8 cellular contexts compared by ENCODE assay signal in the genomic region with DNA sequence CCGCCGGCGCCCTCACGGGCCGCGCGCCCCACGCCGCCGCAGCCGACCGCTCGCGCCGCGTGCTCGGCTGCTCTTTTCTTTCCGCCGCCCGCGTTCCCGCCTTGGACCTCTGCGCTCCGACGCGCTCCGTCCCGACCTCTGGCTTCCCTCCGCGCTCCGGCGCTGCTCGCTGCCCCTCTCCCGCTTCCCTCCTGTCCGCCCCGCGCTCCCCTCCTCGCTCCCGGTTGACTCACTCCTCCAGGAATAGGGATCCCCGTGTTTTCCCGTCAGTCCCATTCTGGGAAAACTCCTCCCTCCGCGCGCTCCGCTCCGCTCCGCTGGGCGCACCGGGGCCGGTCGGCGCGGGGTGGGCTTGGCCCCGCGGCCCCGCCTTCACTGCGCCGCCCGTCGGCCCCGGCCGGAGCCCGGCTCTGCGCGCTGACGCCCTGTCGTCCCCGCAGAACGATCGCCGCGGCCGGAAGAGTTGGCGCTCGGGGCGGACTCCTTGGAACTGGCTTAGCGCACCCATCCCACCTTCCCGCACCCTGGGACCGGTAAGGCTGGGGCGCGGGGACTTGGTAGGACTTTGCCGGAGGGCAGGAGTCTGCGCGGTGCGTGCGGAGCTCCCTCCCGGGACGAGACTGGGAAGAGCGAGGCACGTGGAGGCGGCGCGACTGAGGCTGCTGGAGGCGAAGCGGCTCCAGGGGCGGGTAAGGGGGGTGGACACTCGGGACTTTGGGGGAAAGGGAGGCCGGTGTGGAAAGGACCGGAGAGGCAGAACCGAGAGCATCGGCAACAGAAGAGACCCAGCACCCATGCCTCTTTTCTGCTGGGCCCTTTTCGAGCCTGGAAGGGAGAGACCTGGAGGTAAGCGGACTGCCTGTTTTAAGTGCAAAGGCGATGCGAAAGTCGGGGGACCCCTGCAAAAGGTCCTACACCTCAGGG.
A peak's percentile ranks its signal among the peaks of the same experiment; 100 is the strongest.
DNase-seq lines count a peak whose midpoint lies in the region; ATAC-seq and TF ChIP-seq lines count a peak whose summit lies in the region.

No MANE protein-coding gene starts in this region.

- peaks cover 50% of the 10 kb centered on the region for H3K27me3 Mint-ChIP-seq in T-helper 2 cell treated with Interferon-gamma antibody and Interleukin-4, amounts not matched to agents 5 μg/mL and 100 μg/mL, for 36 hours (ENCODE audit: low read depth)

- H3K9me3 ChIP-seq in DOHH2 (ENCODE audit: control insufficient read depth, insufficient read depth, low read length) (no peaks in the 10 kb centered on the region), muscle layer of colon (ENCODE audit: low read length) (no peaks in the 10 kb centered on the region)

- no peak for TF ChIP-seq CTCF in DOHH2 (IDR thresholded peaks at IDR 0.05; ENCODE audit: low read depth, low read length, poor library complexity, severe bottlenecking)

- no peaks in the 10 kb centered on the region for H3K9me3 Mint-ChIP-seq in T-helper 2 cell treated with Interferon-gamma antibody and Interleukin-4, amounts not matched to agents 5 μg/mL and 100 μg/mL, for 36 hours

- H3K4me1 ChIP-seq in DOHH2 (ENCODE audit: control insufficient read depth, low read length) (peaks cover 20% of the 10 kb centered on the region), muscle layer of colon (ENCODE audit: insufficient read depth, low read length) (peaks cover 16% of the 10 kb centered on the region)

- ATAC-seq in GM18520 (IDR thresholded peaks at IDR 0.05; ENCODE audit: unreplicated experiment) = no peak

- peak overlapping the region; percentile 38 for H3K4me3 Mint-ChIP-seq in T-helper 2 cell treated with Interferon-gamma antibody and Interleukin-4, amounts not matched to agents 5 μg/mL and 100 μg/mL, for 36 hours

- peaks cover 24% of the 10 kb centered on the region for H3K27me3 ChIP-seq in DOHH2 (ENCODE audit: control insufficient read depth, low read length)
- peaks cover 4 to 6% of the 10 kb centered on the region in 2 donors for H3K27me3 ChIP-seq in muscle layer of colon (ENCODE audit: control insufficient read depth in 1 of 2, insufficient read depth in 2 of 2, low read length in 2 of 2)

- H3K27ac Mint-ChIP-seq in T-helper 2 cell treated with Interferon-gamma antibody and Interleukin-4, amounts not matched to agents 5 μg/mL and 100 μg/mL, for 36 hours = no peak overlapping the region

- H3K9me2 ChIP-seq in DOHH2 (replicated peaks; ENCODE audit: control insufficient read depth, low read length) = no peaks in the 10 kb centered on the region

- no peaks in the 10 kb centered on the region for H3K36me3 ChIP-seq in DOHH2 (ENCODE audit: control insufficient read depth, low read length)
- H3K36me3 ChIP-seq in muscle layer of colon (ENCODE audit: insufficient read depth, low read length) = no peaks in the 10 kb centered on the region

- H3K36me3 Mint-ChIP-seq in T-helper 2 cell treated with Interferon-gamma antibody and Interleukin-4, amounts not matched to agents 5 μg/mL and 100 μg/mL, for 36 hours (ENCODE audit: low read depth) = peaks cover 3% of the 10 kb centered on the region

- H3K79me2 ChIP-seq in DOHH2 (ENCODE audit: control insufficient read depth, low read length) = peaks cover 44% of the 10 kb centered on the region

- H3K4me3 ChIP-seq in DOHH2 (ENCODE audit: low read length) = peak overlapping the region; percentile 77
- peak overlapping the region; percentile 41 to 47 for H3K4me3 ChIP-seq in muscle layer of colon (ENCODE audit: low read depth in 1 of 2, low read length in 2 of 2)

- DNase-seq in HPDE6-E6E7 (ENCODE audit: extremely low spot score) = peak; percentile 45
- DNase-seq in T-helper 2 cell treated with Interferon-gamma antibody and Interleukin-4, amounts not matched to agents 5 μg/mL and 100 μg/mL, for 36 hours (ENCODE audit: low spot score) = peak; percentile 17
- DNase-seq in epithelial cell of prostate (ENCODE audit: low read depth, low spot score) = no peak
- no peak for DNase-seq in activated gamma-delta T cell (lab: John Stamatoyannopoulos, UW)
- no peak for DNase-seq in stimulated activated CD4-positive, alpha-beta T cell treated with anti-CD3 and anti-CD28 coated beads, Interleukin-4, amount 100 ng/mL, for 1 hour

- H3K27ac ChIP-seq in DOHH2 (ENCODE audit: low read depth, low read length) = 0 out of 2 replicates have a peak overlapping the region, but pooled peaks have one; percentile 37
- peak overlapping the region; percentile 65 for H3K27ac ChIP-seq in epithelial cell of prostate
- no peak overlapping the region for H3K27ac ChIP-seq in muscle layer of colon (ENCODE audit: low read depth, low read length)

- no peaks in the 10 kb centered on the region for H4K20me1 ChIP-seq in DOHH2 (ENCODE audit: control insufficient read depth, insufficient read depth, low read depth, low read length)

- no peaks in the 10 kb centered on the region for H3F3A ChIP-seq in DOHH2 (ENCODE audit: control insufficient read depth, insufficient read depth)

- no peak overlapping the region for H3K9ac ChIP-seq in muscle layer of colon (ENCODE audit: low read length)

- peaks cover 14% of the 10 kb centered on the region for H3K4me1 Mint-ChIP-seq in T-helper 2 cell treated with Interferon-gamma antibody and Interleukin-4, amounts not matched to agents 5 μg/mL and 100 μg/mL, for 36 hours (ENCODE audit: low read depth)

- H3K4me2 ChIP-seq in DOHH2 (ENCODE audit: low read length) = peak overlapping the region; percentile 71

Comparison
In these comparisons a context has a peak if more than half of its experiments do, and no peak if none do; other contexts are left out.
1. DNase-seq: peak in HPDE6-E6E7 (single experiment) and T-helper 2 cell treated with Interferon-gamma antibody and Interleukin-4, amounts not matched to agents 5 μg/mL and 100 μg/mL, for 36 hours (single experiment); none in epithelial cell of prostate (single experiment), activated gamma-delta T cell (single experiment) and stimulated activated CD4-positive, alpha-beta T cell treated with anti-CD3 and anti-CD28 coated beads, Interleukin-4, amount 100 ng/mL, for 1 hour (single experiment).